Comparison of ENCODE assay signal across 7 cellular contexts in the genomic region with DNA sequence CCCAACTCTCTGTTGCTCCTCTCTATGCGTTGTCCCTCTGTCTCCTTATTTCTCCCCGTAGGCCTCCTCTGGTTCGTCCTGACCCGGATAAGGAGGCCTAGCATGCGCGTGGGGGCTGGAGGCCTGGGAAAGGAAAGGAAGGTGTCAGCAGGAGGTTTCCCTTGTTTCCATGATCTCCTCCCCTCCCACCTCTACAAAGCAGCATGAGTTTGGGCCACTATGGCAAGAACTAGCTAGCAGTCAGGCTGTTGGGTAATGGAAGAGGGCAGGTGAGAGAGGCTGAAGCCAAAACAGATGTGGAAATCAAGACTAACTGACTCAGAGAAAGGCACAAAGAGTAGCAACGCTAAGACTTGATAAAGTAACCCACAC. TPM values are rescaled to one million over a fixed set of nuclear protein-coding genes. Genes with fewer than 3 reads are reported as not detected.
A peak's percentile ranks its signal among the peaks of the same experiment; 100 is the strongest.
DNase-seq lines count a peak whose midpoint lies in the region; ATAC-seq and TF ChIP-seq lines count a peak whose summit lies in the region.
"Had no signal": no experiment of that assay in that cellular context is flagged by ENCODE, and none has a peak within 500 bp of the region (broad histone marks: within the 10 kb centered on the region; RNA-seq: fewer than 3 reads in every experiment).

No MANE protein-coding gene starts in this region.

- H4K20me1 ChIP-seq in SU-DHL-6 (ENCODE audit: low read depth, low read length), result no peaks in the 10 kb centered on the region

- H3K27me3 ChIP-seq in ACC112 (ENCODE audit: insufficient read depth, low read length) (peaks cover 14% of the 10 kb centered on the region), SU-DHL-6 (ENCODE audit: low read length) (no peaks in the 10 kb centered on the region), kidney epithelial cell (ENCODE audit: control insufficient read depth, insufficient read depth, low read length) (peaks cover 3% of the 10 kb centered on the region)

- H3K79me2 ChIP-seq in ACC112 (ENCODE audit: control insufficient read depth, insufficient read depth, low read length, unreplicated experiment) (no peaks in the 10 kb centered on the region), SU-DHL-6 (ENCODE audit: insufficient read depth, low read length) (no peaks in the 10 kb centered on the region)

- peak overlapping the region; percentile 65 for H2AFZ ChIP-seq in ACC112 (ENCODE audit: low read length, unreplicated experiment)
- peak overlapping the region; percentile 95 for H2AFZ ChIP-seq in SU-DHL-6 (ENCODE audit: low read depth, low read length, severe bottlenecking)

- peak overlapping the region; percentile 41 for H3K9ac ChIP-seq in SU-DHL-6 (ENCODE audit: low read length)

- no peaks in the 10 kb centered on the region for H3K9me3 ChIP-seq in SU-DHL-6 (ENCODE audit: insufficient read depth, low read length)

- H3K9me2 ChIP-seq in SU-DHL-6 (replicated peaks; ENCODE audit: insufficient read depth, low read length), result no peaks in the 10 kb centered on the region

- H3K4me2 ChIP-seq in SU-DHL-6 (ENCODE audit: low read depth, low read length, poor library complexity, severe bottlenecking), result peak overlapping the region; percentile 90

- DNase-seq in kidney epithelial cell (ENCODE audit: low read depth) (no peak), NCI-H1436 (lab: John Stamatoyannopoulos, UW) (no peak), hepatic stellate cell (ENCODE audit: low spot score) (no peak)

- ATAC-seq in HG03175 (IDR thresholded peaks at IDR 0.05; ENCODE audit: unreplicated experiment), result no peak

- no peaks in the 10 kb centered on the region for H3F3A ChIP-seq in SU-DHL-6 (ENCODE audit: insufficient read depth)

- H3K4me3 ChIP-seq in ACC112 (ENCODE audit: low read depth, low read length), result peak overlapping the region; percentile 82
- peak overlapping the region; percentile 81 for H3K4me3 ChIP-seq in SU-DHL-6 (ENCODE audit: insufficient read depth, low read length, poor library complexity, severe bottlenecking)
- H3K4me3 ChIP-seq in kidney epithelial cell (ENCODE audit: low read depth, low read length), result peak overlapping the region; percentile 81

- TF ChIP-seq CTCF in SU-DHL-6 (IDR thresholded peaks at IDR 0.05; ENCODE audit: insufficient read depth, low read length, poor library complexity, severe bottlenecking), result no peak
- TF ChIP-seq CTCF in kidney epithelial cell (IDR thresholded peaks at IDR 0.05; ENCODE audit: insufficient read depth, low read length, poor library complexity, severe bottlenecking), result no peak

- H3K36me3 ChIP-seq in ACC112 (ENCODE audit: insufficient read depth, low read length), result no peaks in the 10 kb centered on the region
- no peaks in the 10 kb centered on the region for H3K36me3 ChIP-seq in SU-DHL-6 (ENCODE audit: low read length)
- H3K36me3 ChIP-seq in kidney epithelial cell (ENCODE audit: control insufficient read depth, insufficient read depth, low read length), result no peaks in the 10 kb centered on the region

- H3K4me1 ChIP-seq in ACC112 (ENCODE audit: control insufficient read depth, insufficient read depth, low read length, unreplicated experiment), result peaks cover 8% of the 10 kb centered on the region

- no peak overlapping the region for H3K27ac ChIP-seq in ACC112 (ENCODE audit: low read depth, low read length)
- H3K27ac ChIP-seq in SU-DHL-6 (ENCODE audit: low read depth, low read length), result no peak overlapping the region

RNA-seq across cellular contexts. Expression of a gene that starts 0.7 kb away (rescaled TPM):
- 6.9 and 9.9 TPM in 2 replicates for total RNA-seq in kidney epithelial cell

RNA-seq across cellular contexts. Expression of a gene that starts 9.3 kb away (rescaled TPM):
- total RNA-seq in kidney epithelial cell, result not detected in 2 replicates

RNA-seq across cellular contexts. Expression of a gene that starts 18.6 kb away (rescaled TPM):
- total RNA-seq in kidney epithelial cell, result 8.1 and 9.7 TPM in 2 replicates

RNA-seq across cellular contexts. Expression of a gene that starts 18.8 kb away (rescaled TPM):
- total RNA-seq in kidney epithelial cell, result 52.6 and 60.1 TPM in 2 replicates

RNA-seq across cellular contexts. Expression of a gene that starts 28.7 kb away (rescaled TPM):
- total RNA-seq in kidney epithelial cell, result not detected in 2 replicates
- total RNA-seq: left cardiac atrium had no signal
